ENCODE assay signal across 8 cellular contexts in genomic region chr3:188262913-188263683, GRCh38.
DNase-seq lines count a peak whose midpoint lies in the region; ATAC-seq and TF ChIP-seq lines count a peak whose summit lies in the region.

No MANE protein-coding gene starts in this region.

- H4K5ac ChIP-seq in IMR-90 (ENCODE audit: low read depth, low read length), result peak overlapping the region; percentile 84

- no peak overlapping the region for H3K4me3 ChIP-seq in IMR-90 (ENCODE audit: insufficient read depth, low read depth, low read length)

- H3K9me1 ChIP-seq in IMR-90 (ENCODE audit: insufficient read depth, low read length), result peaks cover 34% of the 10 kb centered on the region

- in situ Hi-C loops in IMR-90 (cut with MboI; ENCODE audit: low sequenced_read_pairs), result loop anchor here (10.0 kb wide), 2 partner anchors 518 to 692 kb away; partner anchors contain the start of gene BCL6

- dilution Hi-C loops in IMR-90 (cut with HindIII; ENCODE audit: low sequenced_read_pairs, unreplicated experiment), result no loop called here

- peak overlapping the region; percentile 87 for H3K4ac ChIP-seq in IMR-90 (ENCODE audit: low read depth, low read length)

- peak overlapping the region; percentile 36; the same call in 1 of the 2 replicates for H3K9ac ChIP-seq in IMR-90 (ENCODE audit: low read depth, low read length)

- peak overlapping the region; percentile 81 for H3K23ac ChIP-seq in IMR-90 (ENCODE audit: low read depth, low read length)

- H2AFZ ChIP-seq in IMR-90 (replicated peaks; ENCODE audit: low read length, poor library complexity), result no peak overlapping the region

- H2BK5ac ChIP-seq in IMR-90 (ENCODE audit: low read depth, low read length, poor library complexity, severe bottlenecking), result peak overlapping the region; percentile 99

- peak overlapping the region; percentile 49; the same call in 1 of the 2 replicates for H3K4me2 ChIP-seq in IMR-90 (ENCODE audit: low read depth, low read length)

- peak overlapping the region; percentile 2 to 76; a peak in 2 of 4 replicates for H4K8ac ChIP-seq in IMR-90 (ENCODE audit: low read depth in 2 of 2, low read length in 2 of 2)

- no peak for TF ChIP-seq POLR2A in IMR-90 (IDR thresholded peaks at IDR 0.05; ENCODE audit: low read depth, low read length)

- DNase-seq in IMR-90 (peak; percentile 83), caudate nucleus (lab: John Stamatoyannopoulos, UW) (peak in 43 of 61 donors; percentile 1 to 75 (median 34)), kidney tubule cell (ENCODE audit: low spot score) (peak; percentile 85), NCI-H345 treated with DMSO at 0.1 percent for 48 hours (lab: John Stamatoyannopoulos, UW; ENCODE audit: unreplicated experiment) (no peak)
- no peak for DNase-seq in activated CD4-positive, alpha-beta T cell treated with anti-CD3 and anti-CD28 coated beads for 36 hours
- no peak for DNase-seq in natural killer cell treated with Interleukin-12 subunit alpha and Interleukin-12 subunit beta and Interleukin-15 and Interleukin-18, amount 100 ng/mL, for 72 hours (ENCODE audit: low spot score)
- no peak for DNase-seq in activated CD4-positive, alpha-beta T cell treated with anti-CD3 and anti-CD28 coated beads, Interleukin-2, amount 50 U/mL, for 4 hours

- peak overlapping the region; percentile 72 for H2AK5ac ChIP-seq in IMR-90 (ENCODE audit: low read depth, low read length)

- peak overlapping the region; percentile 27; the same call in 2 of the 3 replicates for H2BK15ac ChIP-seq in IMR-90 (ENCODE audit: low read depth, low read length)

- peaks cover 2% of the 10 kb centered on the region for H3K36me3 ChIP-seq in IMR-90 (ENCODE audit: control insufficient read depth, insufficient read depth, low read length)

- no peaks in the 10 kb centered on the region for H3K27me3 ChIP-seq in IMR-90 (ENCODE audit: control insufficient read depth, insufficient read depth, low read length)

- no CpG with 5 or more reads among the region's 8 CpGs for WGBS in IMR-90 (ENCODE audit: extremely low coverage in 2 of 2, insufficient read length in 1 of 2), 2 experiments

- H3K14ac ChIP-seq in IMR-90 (replicated peaks; ENCODE audit: low read depth, low read length), result peak overlapping the region; percentile 70; the same call in 1 of the 2 replicates

- H3K4me1 Mint-ChIP-seq in activated CD4-positive, alpha-beta T cell treated with anti-CD3 and anti-CD28 coated beads for 36 hours, result peaks cover 3% of the 10 kb centered on the region
- peaks cover 2 to 18% of the 10 kb centered on the region in 2 donors for H3K4me1 Mint-ChIP-seq in natural killer cell treated with Interleukin-12 subunit alpha and Interleukin-12 subunit beta and Interleukin-15 and Interleukin-18, amount 100 ng/mL, for 72 hours (ENCODE audit: low read depth in 2 of 2)

- peaks cover 7% of the 10 kb centered on the region for H4K20me1 ChIP-seq in IMR-90 (ENCODE audit: insufficient read depth, low read length)

- H3K9me3 ChIP-seq in IMR-90 (ENCODE audit: control insufficient read depth, insufficient read depth, low read length), result no peaks in the 10 kb centered on the region

- peak overlapping the region; percentile 37 for H3K27ac ChIP-seq in IMR-90 (ENCODE audit: insufficient read depth, low read length)
- peak overlapping the region; percentile 94 for H3K27ac ChIP-seq in caudate nucleus (ENCODE audit: low read depth, low read length)
- peak overlapping the region; percentile 70 for H3K27ac ChIP-seq in temporal lobe (ENCODE audit: low read depth, low read length)

- CTCF ChIA-PET in IMR-90 (lab: Yijun Ruan, JAX), result interaction anchor here (0.6 kb wide), 2 partner anchors 21 to 654 kb away, joined by 3 to 11 read pairs; no protein-coding TSS in a partner anchor
- CTCF ChIA-PET in activated CD4-positive, alpha-beta T cell treated with anti-CD3 and anti-CD28 coated beads for 36 hours (lab: Charles Lee), result interaction anchor here (1.5 to 2.3 kb wide), 2 partner anchors 8 to 15 kb away, joined by 6 to 7 read pairs; no protein-coding TSS in a partner anchor

- H3K36me3 Mint-ChIP-seq in activated CD4-positive, alpha-beta T cell treated with anti-CD3 and anti-CD28 coated beads for 36 hours (ENCODE audit: low read depth), result peaks cover 6% of the 10 kb centered on the region
- H3K36me3 Mint-ChIP-seq in natural killer cell treated with Interleukin-12 subunit alpha and Interleukin-12 subunit beta and Interleukin-15 and Interleukin-18, amount 100 ng/mL, for 72 hours, result no peaks in the 10 kb centered on the region

- no peak for TF ChIP-seq CTCF in IMR-90 (conservative IDR thresholded peaks at IDR 0.05; ENCODE audit: low read depth, low read length)

- intact Hi-C loops in IMR-90 (cut with micrococcal nuclease), result loop anchor here (10.0 kb wide), 1 partner anchor 348 kb away; no protein-coding TSS in a partner anchor
- intact Hi-C loops in activated CD4-positive, alpha-beta T cell treated with anti-CD3 and anti-CD28 coated beads for 36 hours (cut with DNase I, micrococcal nuclease), result no loop called here

- H3K79me1 ChIP-seq in IMR-90 (ENCODE audit: low read depth in 1 of 2, low read length in 2 of 2), result peaks cover 34 to 84% of the 10 kb centered on the region in 2 experiments

- H4K91ac ChIP-seq in IMR-90 (ENCODE audit: insufficient read depth, low read depth, low read length), result peak overlapping the region; percentile 83

- no peak overlapping the region for H3K27ac Mint-ChIP-seq in activated CD4-positive, alpha-beta T cell treated with anti-CD3 and anti-CD28 coated beads for 36 hours
- peak overlapping the region in 1 of 2 donors; percentile 9 for H3K27ac Mint-ChIP-seq in natural killer cell treated with Interleukin-12 subunit alpha and Interleukin-12 subunit beta and Interleukin-15 and Interleukin-18, amount 100 ng/mL, for 72 hours

- peak overlapping the region; percentile 86 for H2BK120ac ChIP-seq in IMR-90 (ENCODE audit: low read depth, low read length)

- peak; percentile 16 for ATAC-seq in IMR-90 (ENCODE audit: low read depth)
- ATAC-seq in activated CD4-positive, alpha-beta T cell treated with anti-CD3 and anti-CD28 coated beads for 36 hours, result no peak
- ATAC-seq in natural killer cell treated with Interleukin-12 subunit alpha and Interleukin-12 subunit beta and Interleukin-15 and Interleukin-18, amount 100 ng/mL, for 72 hours, result no peak

- peak overlapping the region; percentile 83; the same call in 1 of the 2 replicates for H3K18ac ChIP-seq in IMR-90 (ENCODE audit: low read depth, low read length)

- H3K56ac ChIP-seq in IMR-90 (ENCODE audit: extremely low read depth, insufficient read depth, low read length), result peak overlapping the region; percentile 70

- H2BK20ac ChIP-seq in IMR-90 (ENCODE audit: low read depth, low read length), result peak overlapping the region; percentile 77

- no peaks in the 10 kb centered on the region for H3K27me3 Mint-ChIP-seq in activated CD4-positive, alpha-beta T cell treated with anti-CD3 and anti-CD28 coated beads for 36 hours
- H3K27me3 Mint-ChIP-seq in natural killer cell treated with Interleukin-12 subunit alpha and Interleukin-12 subunit beta and Interleukin-15 and Interleukin-18, amount 100 ng/mL, for 72 hours, result no peaks in the 10 kb centered on the region

- H3K4me3 Mint-ChIP-seq in activated CD4-positive, alpha-beta T cell treated with anti-CD3 and anti-CD28 coated beads for 36 hours, result no peak overlapping the region
- no peak overlapping the region for H3K4me3 Mint-ChIP-seq in natural killer cell treated with Interleukin-12 subunit alpha and Interleukin-12 subunit beta and Interleukin-15 and Interleukin-18, amount 100 ng/mL, for 72 hours

- peaks cover 44% of the 10 kb centered on the region for H3K4me1 ChIP-seq in IMR-90 (ENCODE audit: control insufficient read depth, insufficient read depth, low read length)

- H3K9me3 Mint-ChIP-seq in activated CD4-positive, alpha-beta T cell treated with anti-CD3 and anti-CD28 coated beads for 36 hours (ENCODE audit: low read depth), result no peaks in the 10 kb centered on the region
- H3K9me3 Mint-ChIP-seq in natural killer cell treated with Interleukin-12 subunit alpha and Interleukin-12 subunit beta and Interleukin-15 and Interleukin-18, amount 100 ng/mL, for 72 hours, result no peaks in the 10 kb centered on the region

- BruUV-seq in IMR-90 (replicated peaks; lab: Mats Ljungman, UMichigan), result no TSS peak

- no peak overlapping the region for H2AK9ac ChIP-seq in IMR-90 (replicated peaks; ENCODE audit: low read depth, low read length, poor library complexity)

- no peak for TF ChIP-seq RAD21 in IMR-90 (IDR thresholded peaks at IDR 0.05; ENCODE audit: low read length)

- POLR2A ChIA-PET in IMR-90 (lab: Charles Lee; ENCODE audit: unreplicated experiment), result no interaction called here
- POLR2A ChIA-PET in activated CD4-positive, alpha-beta T cell treated with anti-CD3 and anti-CD28 coated beads for 36 hours (lab: Charles Lee), result no interaction called here

TF ChIP-seq in IMR-90, 13 proteins besides CTCF, POLR2A, EP300 and RAD21 (continues in another document):
- TF ChIP-seq CHD1 (IDR thresholded peaks at IDR 0.05; ENCODE audit: low read depth, low read length) (no peak), BHLHE40 (IDR thresholded peaks at IDR 0.05; ENCODE audit: low read depth, low read length) (no peak), RFX5 (IDR thresholded peaks at IDR 0.05; ENCODE audit: low read depth, low read length) (no peak), MAZ (IDR thresholded peaks at IDR 0.05; ENCODE audit: borderline replicate concordance, low read depth, low read length) (no peak), SMC3 (IDR thresholded peaks at IDR 0.05; ENCODE audit: low read depth, low read length) (no peak), NFE2L2 (IDR thresholded peaks at IDR 0.05; ENCODE audit: low read depth, low read length) (no peak), RCOR1 (IDR thresholded peaks at IDR 0.05; ENCODE audit: insufficient replicate concordance, low read length) (no peak), FOS (IDR thresholded peaks at IDR 0.05; ENCODE audit: low read depth, low read length) (no peak), MXI1 (IDR thresholded peaks at IDR 0.05; ENCODE audit: borderline replicate concordance, low read depth, low read length) (no peak)
- TF ChIP-seq, protein P1, sequence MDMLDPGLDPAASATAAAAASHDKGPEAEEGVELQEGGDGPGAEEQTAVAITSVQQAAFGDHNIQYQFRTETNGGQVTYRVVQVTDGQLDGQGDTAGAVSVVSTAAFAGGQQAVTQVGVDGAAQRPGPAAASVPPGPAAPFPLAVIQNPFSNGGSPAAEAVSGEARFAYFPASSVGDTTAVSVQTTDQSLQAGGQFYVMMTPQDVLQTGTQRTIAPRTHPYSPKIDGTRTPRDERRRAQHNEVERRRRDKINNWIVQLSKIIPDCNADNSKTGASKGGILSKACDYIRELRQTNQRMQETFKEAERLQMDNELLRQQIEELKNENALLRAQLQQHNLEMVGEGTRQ (IDR thresholded peaks at IDR 0.05; ENCODE audit: low read depth, low read length), result no peak

Comparison
In these comparisons a context has a peak if more than half of its experiments do, and no peak if none do; other contexts are left out.
1. DNase-seq: peak in IMR-90 (single experiment), caudate nucleus (43 of 61) and kidney tubule cell (single experiment); none in NCI-H345 treated with DMSO at 0.1 percent for 48 hours (single experiment), activated CD4-positive, alpha-beta T cell treated with anti-CD3 and anti-CD28 coated beads for 36 hours (single experiment), natural killer cell treated with Interleukin-12 subunit alpha and Interleukin-12 subunit beta and Interleukin-15 and Interleukin-18, amount 100 ng/mL, for 72 hours (single experiment) and activated CD4-positive, alpha-beta T cell treated with anti-CD3 and anti-CD28 coated beads, Interleukin-2, amount 50 U/mL, for 4 hours (0 of 2).
2. H3K27ac ChIP-seq: peak in every context shown above with its lines; median percentile 94 in caudate nucleus; 70 in temporal lobe; 37 in IMR-90.